9 cellular contexts compared by ENCODE assay signal in genomic region chr3:56702487-56703315, GRCh38. TPM values are rescaled to one million over a fixed set of nuclear protein-coding genes. Genes with fewer than 3 reads are reported as not detected.
DNase-seq lines count a peak whose midpoint lies in the region; ATAC-seq and TF ChIP-seq lines count a peak whose summit lies in the region.
"Had no signal": no experiment of that assay in that cellular context is flagged by ENCODE, and none has a peak within 500 bp of the region (broad histone marks: within the 10 kb centered on the region; RNA-seq: fewer than 3 reads in every experiment).

No MANE protein-coding gene starts in this region.

- WGBS in aorta, 2 donors = 7 to 23% methylated on average over 5 of the region's 5 CpGs

- H3K4me1 ChIP-seq in aorta (ENCODE audit: control insufficient read depth in 1 of 2, insufficient read depth in 2 of 2, low read length in 2 of 2) = no peaks in the 10 kb centered on the region

- H3K27ac ChIP-seq in WERI-Rb-1 (no peak overlapping the region), aorta (ENCODE audit: low read depth in 1 of 2, low read length in 2 of 2) (no peak overlapping the region)

- no peak overlapping the region for H3K4me3 ChIP-seq in AG10803 (ENCODE audit: low read length)
- no peak overlapping the region for H3K4me3 ChIP-seq in WERI-Rb-1 (ENCODE audit: low read depth, low read length)
- no peak overlapping the region for H3K4me3 ChIP-seq in epithelial cell of esophagus (ENCODE audit: low read length)
- no peak overlapping the region for H3K4me3 ChIP-seq in aorta (ENCODE audit: low read length in 2 of 2)

- H3K9me3 ChIP-seq in WERI-Rb-1 (ENCODE audit: severe bottlenecking) (no peaks in the 10 kb centered on the region), aorta (ENCODE audit: control insufficient read depth, low read length) (no peaks in the 10 kb centered on the region)

- intact Hi-C loops in aorta (cut with DNase I) = loop anchor here (1.0 to 10.0 kb wide), 3 partner anchors 100 to 287 kb away; partner anchors contain the start of gene ARHGEF3 (in 2 of the 2)

- ATAC-seq in aorta (ENCODE audit: low FRiP score) = peak; percentile 78
- no peak for ATAC-seq in HG03571 (IDR thresholded peaks at IDR 0.05; ENCODE audit: unreplicated experiment)

- H3K36me3 ChIP-seq in WERI-Rb-1 = no peaks in the 10 kb centered on the region
- no peaks in the 10 kb centered on the region for H3K36me3 ChIP-seq in aorta (ENCODE audit: control insufficient read depth in 1 of 2, insufficient read depth in 2 of 2, low read length in 1 of 2)

- TF ChIP-seq CTCF in AG10803 (conservative IDR thresholded peaks at IDR 0.05; ENCODE audit: low read length) (peak; percentile 87), GM12874 (IDR thresholded peaks at IDR 0.05; ENCODE audit: insufficient read depth, low read depth, low read length) (peak; percentile 39; the same call in 1 of the 2 replicates), WERI-Rb-1 (IDR thresholded peaks at IDR 0.05; ENCODE audit: low read depth, low read length) (peak; percentile 40; the same call in 1 of the 2 replicates), epithelial cell of esophagus (IDR thresholded peaks at IDR 0.05; ENCODE audit: insufficient read depth, low read depth, low read length, missing control alignments) (peak; percentile 81)

- DNase-seq in AG10803 (ENCODE audit: low read depth) (peak; percentile 79), NCI-H2171 treated with DMSO at 0.1 percent for 48 hours (lab: John Stamatoyannopoulos, UW) (peak; percentile 65), WERI-Rb-1 (peak; percentile 26), epithelial cell of esophagus (ENCODE audit: low read depth) (peak; percentile 77), myocyte (ENCODE audit: low read depth) (peak; percentile 76), aorta (no peak)
- DNase-seq: right cardiac atrium had no signal

- no peaks in the 10 kb centered on the region for H3K27me3 ChIP-seq in WERI-Rb-1 (ENCODE audit: insufficient read depth, low read depth, severe bottlenecking)
- H3K27me3 ChIP-seq in aorta (ENCODE audit: control insufficient read depth in 1 of 2, insufficient read depth in 2 of 2, low read length in 1 of 2) = no peaks in the 10 kb centered on the region

RNA-seq across cellular contexts. Expression of gene TASOR, which starts 19.6 kb away (rescaled TPM):
- total RNA-seq in myocyte (74.6 and 78.4 TPM in 2 replicates), aorta (10 to 100 TPM; 55.7 to 71.9 TPM)
- 17.0 TPM for polyA plus RNA-seq in myocyte (2012)
- polyA plus RNA-seq in aorta = 10 to 100 TPM; 12.8 to 17.0 TPM

Comparison
In these comparisons a context has a peak if more than half of its experiments do, and no peak if none do; other contexts are left out.
1. DNase-seq: peak in AG10803 (single experiment), NCI-H2171 treated with DMSO at 0.1 percent for 48 hours (single experiment), WERI-Rb-1 (single experiment), epithelial cell of esophagus (single experiment) and myocyte (single experiment); none in aorta (0 of 2).
2. Peak in every context shown above with its lines, with median percentiles within 50 percentile points of each other: CTCF ChIP-seq.